12 cellular contexts compared by ENCODE assay signal in genomic region chr20:61788343-61788742, GRCh38.
DNase-seq lines count a peak whose midpoint lies in the region; ATAC-seq and TF ChIP-seq lines count a peak whose summit lies in the region.
"Had no signal": no experiment of that assay in that cellular context is flagged by ENCODE, and none has a peak within 500 bp of the region (broad histone marks: within the 10 kb centered on the region; RNA-seq: fewer than 3 reads in every experiment).

No MANE protein-coding gene starts in this region.

- H3K9me3 Mint-ChIP-seq in CD14-positive monocyte, result peaks cover 13 to 60% (median 38%) of the 10 kb centered on the region in 7 donors
- H3K9me3 Mint-ChIP-seq: H9 had no signal

- H2BK15ac ChIP-seq in neuronal stem cell (ENCODE audit: low read length), result no peak overlapping the region

- H3K4me3 ChIP-seq in A673 (ENCODE audit: low read depth, low read length, poor library complexity, severe bottlenecking) (no peak overlapping the region), dorsolateral prefrontal cortex (no peak overlapping the region), neuronal stem cell (ENCODE audit: low read length in 2 of 2) (no peak overlapping the region)

- DNase-seq in A673 (ENCODE audit: low spot score), result peak; percentile 12
- DNase-seq in CD14-positive monocyte (ENCODE audit: low spot score), result peak; percentile 27
- no peak for DNase-seq in dorsolateral prefrontal cortex
- DNase-seq in neuronal stem cell (ENCODE audit: low spot score), result no peak
- no peak for DNase-seq in NCI-H2171 treated with DMSO at 0.1 percent for 48 hours (lab: John Stamatoyannopoulos, UW)
- DNase-seq: BE2C, Calu3, DMS 273 treated with DMSO at 0.1 percent for 48 hours, GOT3, H9 had no signal

- H4K8ac ChIP-seq in neuronal stem cell (ENCODE audit: low read depth, low read length), result no peak overlapping the region

- peak overlapping the region; percentile 65 for H3K18ac ChIP-seq in neuronal stem cell (ENCODE audit: low read length)

- H3K79me1 ChIP-seq in neuronal stem cell (ENCODE audit: low read depth, low read length), result no peaks in the 10 kb centered on the region

- CTCF ChIA-PET in A673 (lab: Charles Lee), result no interaction called here

- ATAC-seq in GM18517 (IDR thresholded peaks at IDR 0.05; ENCODE audit: unreplicated experiment) (no peak), GM21576 (IDR thresholded peaks at IDR 0.05; ENCODE audit: unreplicated experiment) (no peak)

- no peak overlapping the region for H3K27ac Mint-ChIP-seq in CD14-positive monocyte
- H3K27ac Mint-ChIP-seq: H9 had no signal

- H3K36me3 Mint-ChIP-seq in CD14-positive monocyte, result no peaks in the 10 kb centered on the region

- TF ChIP-seq CTCF in A673 (conservative IDR thresholded peaks at IDR 0.05; ENCODE audit: low read depth, low read length) (no peak), CD14-positive monocyte (IDR thresholded peaks at IDR 0.05) (no peak), dorsolateral prefrontal cortex (IDR thresholded peaks at IDR 0.05 in 54 of 56, conservative IDR thresholded peaks at IDR 0.05 in 2 of 56; ENCODE audit: low read depth in 1 of 56, partially characterized antibody in 56 of 56) (no peak)

- no peak overlapping the region for H4K91ac ChIP-seq in neuronal stem cell (ENCODE audit: low read depth, low read length, poor library complexity)

- H3K27ac ChIP-seq in A673 (ENCODE audit: low read depth, low read length, poor library complexity, severe bottlenecking) (no peak overlapping the region), dorsolateral prefrontal cortex (peak overlapping the region in 32 of 59 donors; percentile 5 to 87 (median 56)), neuronal stem cell (replicated peaks; ENCODE audit: low read length) (no peak overlapping the region)

- POLR2A ChIA-PET in A673 (lab: Charles Lee; ENCODE audit: low non-redundant PET), result no interaction called here

- intact Hi-C loops in A673 (cut with micrococcal nuclease; ENCODE audit: unreplicated experiment), result no loop called here
- intact Hi-C loops in CD14-positive monocyte (cut with micrococcal nuclease), result no loop called here
- intact Hi-C loops in dorsolateral prefrontal cortex (cut with DNase I), result no loop called here

- H3K23ac ChIP-seq in neuronal stem cell (ENCODE audit: low read depth, low read length, poor library complexity), result no peak overlapping the region

- H3K4me1 ChIP-seq in A673 (ENCODE audit: insufficient read depth, low read length, poor library complexity, severe bottlenecking) (no peaks in the 10 kb centered on the region), neuronal stem cell (ENCODE audit: control insufficient read depth in 2 of 2, insufficient read depth in 1 of 2, low read depth in 1 of 2, low read length in 2 of 2) (peaks cover 0 to 9% of the 10 kb centered on the region in 2 donors)
- H3K4me1 ChIP-seq: BE2C had no signal

- peaks cover 0 to 2% (median 0%) of the 10 kb centered on the region in 3 donors for H3K27me3 Mint-ChIP-seq in CD14-positive monocyte (ENCODE audit: low read depth in 3 of 3)

- no CpG with 5 or more reads among the region's 5 CpGs for WGBS in neuronal stem cell (ENCODE audit: extremely low coverage in 2 of 2, insufficient read length in 2 of 2, insufficient replicate concordance in 1 of 2), 2 donors

- no TSS peak for BruUV-seq in A673 (replicated peaks; lab: Mats Ljungman, UMichigan)

- peak overlapping the region; percentile 34 for H2AK5ac ChIP-seq in neuronal stem cell (ENCODE audit: low read depth, low read length)

- H2AFZ ChIP-seq in neuronal stem cell (ENCODE audit: low read length), result no peak overlapping the region

- H3K4me3 Mint-ChIP-seq in CD14-positive monocyte, result no peak overlapping the region
- H3K4me3 Mint-ChIP-seq: H9 had no signal

- no peaks in the 10 kb centered on the region for H3K4me1 Mint-ChIP-seq in CD14-positive monocyte
- H3K4me1 Mint-ChIP-seq: H9 had no signal

- H3K27me3 ChIP-seq in A673 (replicated peaks; ENCODE audit: insufficient read depth, low read depth, low read length, poor library complexity) (peaks cover 1% of the 10 kb centered on the region), dorsolateral prefrontal cortex (no peaks in the 10 kb centered on the region), neuronal stem cell (ENCODE audit: control insufficient read depth in 3 of 3, insufficient read depth in 3 of 3, low read depth in 1 of 3, low read length in 3 of 3) (no peaks in the 10 kb centered on the region)
- H3K27me3 ChIP-seq: BE2C had no signal

- no peak overlapping the region for H2BK120ac ChIP-seq in neuronal stem cell (ENCODE audit: low read depth, low read length)

- no peak overlapping the region for H3K9ac ChIP-seq in neuronal stem cell (ENCODE audit: low read depth, low read length, poor library complexity)

- no peak overlapping the region for H3K14ac ChIP-seq in neuronal stem cell (ENCODE audit: low read length)

- H3K36me3 ChIP-seq in A673 (ENCODE audit: insufficient read depth, low read length, poor library complexity, severe bottlenecking), result no peaks in the 10 kb centered on the region
- no peaks in the 10 kb centered on the region for H3K36me3 ChIP-seq in neuronal stem cell (replicated peaks in 1 of 2; ENCODE audit: control insufficient read depth in 2 of 2, insufficient read depth in 2 of 2, low read length in 2 of 2)
- H3K36me3 ChIP-seq: BE2C had no signal

- no peak overlapping the region for H2BK5ac ChIP-seq in neuronal stem cell (ENCODE audit: low read length)

- H3K4me2 ChIP-seq in neuronal stem cell (ENCODE audit: insufficient read depth, low read length, poor library complexity, severe bottlenecking), result no peak overlapping the region

- H3K9me3 ChIP-seq in A673 (ENCODE audit: low read depth, low read length, poor library complexity, severe bottlenecking) (no peaks in the 10 kb centered on the region), neuronal stem cell (replicated peaks in 1 of 2; ENCODE audit: control insufficient read depth in 2 of 2, insufficient read depth in 1 of 2, low read depth in 1 of 2, low read length in 2 of 2) (peaks cover 0 to 3% of the 10 kb centered on the region in 2 donors)
- H3K9me3 ChIP-seq: BE2C had no signal

- no peak overlapping the region for H3K4ac ChIP-seq in neuronal stem cell (ENCODE audit: low read length)

- H2BK12ac ChIP-seq in neuronal stem cell (ENCODE audit: low read length), result no peak overlapping the region

Comparison
In these comparisons a context has a peak if more than half of its experiments do, and no peak if none do; other contexts are left out.
1. DNase-seq: peak in A673 (single experiment) and CD14-positive monocyte (single experiment); none in dorsolateral prefrontal cortex (0 of 10), neuronal stem cell (single experiment) and NCI-H2171 treated with DMSO at 0.1 percent for 48 hours (single experiment).
2. H3K27ac ChIP-seq: peak in dorsolateral prefrontal cortex (32 of 59); none in A673 (single experiment) and neuronal stem cell (single experiment).